Comparison of ENCODE assay signal across 12 cellular contexts in the genomic region with DNA sequence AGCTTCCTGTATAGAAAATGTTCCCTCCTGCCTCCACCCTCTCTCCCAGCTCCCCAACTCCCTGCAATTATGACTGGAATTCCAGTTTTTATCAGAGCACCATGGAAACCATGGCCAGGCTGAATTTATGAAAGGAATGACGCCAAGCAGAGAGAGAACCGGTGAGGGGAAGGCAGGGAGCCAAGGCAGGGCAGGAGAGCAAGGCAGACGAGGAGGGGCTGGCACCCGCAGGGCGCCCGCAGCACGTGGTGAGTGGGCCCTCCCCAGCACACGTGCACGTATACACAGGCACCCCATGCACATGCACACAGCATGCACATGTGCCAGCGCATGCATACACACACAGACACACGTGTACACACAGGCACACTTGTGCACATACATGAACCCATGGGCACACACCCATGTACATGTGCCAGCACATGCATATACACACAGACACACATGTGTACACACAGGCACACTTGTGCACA. TPM values are rescaled to one million over a fixed set of nuclear protein-coding genes. Genes with fewer than 3 reads are reported as not detected.
DNase-seq lines count a peak whose midpoint lies in the region; ATAC-seq, FAIRE-seq and TF ChIP-seq lines count a peak whose summit lies in the region.
"Had no signal": no experiment of that assay in that cellular context is flagged by ENCODE, and none has a peak within 500 bp of the region (broad histone marks: within the 10 kb centered on the region; RNA-seq: fewer than 3 reads in every experiment).

No MANE protein-coding gene starts in this region.

- no peaks in the 10 kb centered on the region; the same call in 1 of the 2 replicates for H3K9me3 ChIP-seq in AG04450 (ENCODE audit: control insufficient read depth, insufficient read depth, low read length)

- H3K27ac Mint-ChIP-seq in chondrocyte (ENCODE audit: unreplicated experiment) = no peak overlapping the region
- peak overlapping the region; percentile 99 for H3K27ac Mint-ChIP-seq in mesothelial cell of epicardium
- H3K27ac Mint-ChIP-seq in activated T-helper 2 cell treated with anti-CD3 and anti-CD28 coated beads, Interferon-gamma antibody, Interleukin-2, Interleukin-4, amounts not matched to agents 10 μg/mL and 5 μg/mL and 100 μg/mL, durations not matched to agents 14 hours and 24 hours and 36 hours = no peak overlapping the region
- H3K27ac Mint-ChIP-seq: T-cell had no signal

- no peak for ATAC-seq in HG03432 (IDR thresholded peaks at IDR 0.05; ENCODE audit: unreplicated experiment)
- ATAC-seq: T-cell had no signal

- no peak overlapping the region for H3K27ac ChIP-seq in AG04450 (ENCODE audit: low read depth, low read length)
- H3K27ac ChIP-seq: skin epidermis had no signal

- peaks cover 36% of the 10 kb centered on the region for H3K27me3 ChIP-seq in AG04450 (ENCODE audit: control insufficient read depth, insufficient read depth, low read length)

- intact Hi-C loops in activated T-helper 2 cell treated with anti-CD3 and anti-CD28 coated beads, Interferon-gamma antibody, Interleukin-2, Interleukin-4, amounts not matched to agents 10 μg/mL and 5 μg/mL and 100 μg/mL, durations not matched to agents 14 hours and 24 hours and 36 hours (cut with micrococcal nuclease) = no loop called here

- DNase-seq in AG04450 (ENCODE audit: low read depth, low spot score) (peak; percentile 3), HTR-8/SVneo (ENCODE audit: insufficient read length, low spot score) (peak; percentile 87), chondrocyte (ENCODE audit: low spot score) (peak; percentile 75), mesothelial cell of epicardium (ENCODE audit: low spot score in 2 of 2, unreplicated experiment in 2 of 2) (peak; percentile 54 to 75), H4 (ENCODE audit: low spot score) (no peak), UCSD-AML1 (lab: John Stamatoyannopoulos, UW; ENCODE audit: unreplicated experiment) (no peak)
- no peak for DNase-seq in activated T-helper 2 cell treated with anti-CD3 and anti-CD28 coated beads, Interferon-gamma antibody, Interleukin-2, Interleukin-4, amounts not matched to agents 10 μg/mL and 5 μg/mL and 100 μg/mL, durations not matched to agents 14 hours and 24 hours and 36 hours (ENCODE audit: low spot score)
- DNase-seq: T-cell had no signal

- no peak overlapping the region for H3K4me3 Mint-ChIP-seq in chondrocyte (ENCODE audit: unreplicated experiment)
- H3K4me3 Mint-ChIP-seq in mesothelial cell of epicardium = no peak overlapping the region
- no peak overlapping the region for H3K4me3 Mint-ChIP-seq in activated T-helper 2 cell treated with anti-CD3 and anti-CD28 coated beads, Interferon-gamma antibody, Interleukin-2, Interleukin-4, amounts not matched to agents 10 μg/mL and 5 μg/mL and 100 μg/mL, durations not matched to agents 14 hours and 24 hours and 36 hours (ENCODE audit: low read depth)
- H3K4me3 Mint-ChIP-seq: CD14-positive monocyte, T-cell had no signal

- FAIRE-seq in HTR-8/SVneo (lab: Jason Lieb, UNC) = peak; percentile 100
- FAIRE-seq: frontal cortex had no signal

- POLR2A ChIA-PET in AG04450 (lab: Yijun Ruan, JAX) = no interaction called here

- TF ChIP-seq CTCF in AG04450 (IDR thresholded peaks at IDR 0.05; ENCODE audit: low read depth, low read length) = no peak
- TF ChIP-seq CTCF in chondrocyte (IDR thresholded peaks at IDR 0.05) = no peak
- TF ChIP-seq CTCF in mesothelial cell of epicardium (IDR thresholded peaks at IDR 0.05; ENCODE audit: unreplicated experiment) = no peak

- no peaks in the 10 kb centered on the region for H3K9me3 Mint-ChIP-seq in chondrocyte (ENCODE audit: low read depth)
- H3K9me3 Mint-ChIP-seq in mesothelial cell of epicardium = no peaks in the 10 kb centered on the region
- H3K9me3 Mint-ChIP-seq in activated T-helper 2 cell treated with anti-CD3 and anti-CD28 coated beads, Interferon-gamma antibody, Interleukin-2, Interleukin-4, amounts not matched to agents 10 μg/mL and 5 μg/mL and 100 μg/mL, durations not matched to agents 14 hours and 24 hours and 36 hours = no peaks in the 10 kb centered on the region
- H3K9me3 Mint-ChIP-seq: T-cell had no signal

- H3K36me3 Mint-ChIP-seq in chondrocyte (ENCODE audit: low read depth) (no peaks in the 10 kb centered on the region), mesothelial cell of epicardium (no peaks in the 10 kb centered on the region)
- H3K36me3 Mint-ChIP-seq in activated T-helper 2 cell treated with anti-CD3 and anti-CD28 coated beads, Interferon-gamma antibody, Interleukin-2, Interleukin-4, amounts not matched to agents 10 μg/mL and 5 μg/mL and 100 μg/mL, durations not matched to agents 14 hours and 24 hours and 36 hours (ENCODE audit: low read depth) = no peaks in the 10 kb centered on the region
- H3K36me3 Mint-ChIP-seq: CD14-positive monocyte, T-cell had no signal

- peaks cover 18% of the 10 kb centered on the region for H3K4me1 Mint-ChIP-seq in chondrocyte (ENCODE audit: low read depth)
- H3K4me1 Mint-ChIP-seq in mesothelial cell of epicardium = peaks cover 64% of the 10 kb centered on the region
- peaks cover 3% of the 10 kb centered on the region for H3K4me1 Mint-ChIP-seq in activated T-helper 2 cell treated with anti-CD3 and anti-CD28 coated beads, Interferon-gamma antibody, Interleukin-2, Interleukin-4, amounts not matched to agents 10 μg/mL and 5 μg/mL and 100 μg/mL, durations not matched to agents 14 hours and 24 hours and 36 hours (ENCODE audit: low read depth)

- H3K27me3 Mint-ChIP-seq in chondrocyte (ENCODE audit: low read depth) = peaks cover 19% of the 10 kb centered on the region
- no peaks in the 10 kb centered on the region for H3K27me3 Mint-ChIP-seq in mesothelial cell of epicardium (ENCODE audit: low read depth)
- peaks cover 2% of the 10 kb centered on the region for H3K27me3 Mint-ChIP-seq in activated T-helper 2 cell treated with anti-CD3 and anti-CD28 coated beads, Interferon-gamma antibody, Interleukin-2, Interleukin-4, amounts not matched to agents 10 μg/mL and 5 μg/mL and 100 μg/mL, durations not matched to agents 14 hours and 24 hours and 36 hours (ENCODE audit: low read depth)
- H3K27me3 Mint-ChIP-seq: T-cell had no signal

- CTCF ChIA-PET in AG04450 (lab: Charles Lee) = no interaction called here

- no peak overlapping the region for H3K4me3 ChIP-seq in AG04450 (ENCODE audit: low read depth, low read length)
- H3K4me3 ChIP-seq: skin epidermis had no signal

RNA-seq across cellular contexts. Expression of gene MRGBP, which starts 27.4 kb away (rescaled TPM):
- polyA plus RNA-seq in AG04450 (2011; rRNA removed) = 13.4 and 14.4 TPM in 2 replicates
- polyA minus RNA-seq in AG04450 (2011; rRNA and poly(A)+ RNA removed) = 12.5 and 14.0 TPM in 2 replicates
- total RNA-seq in chondrocyte (9.5 to 10.4 TPM (median 10.3 TPM) in 3 replicates), mesothelial cell of epicardium (18.4 to 20.8 TPM (median 20.4 TPM) in 3 replicates)
- total RNA-seq in H4 (2014; rRNA removed; shearing (Covaris generic)) = 33.9 and 34.2 TPM in 2 replicates
- total RNA-seq in activated T-helper 2 cell treated with anti-CD3 and anti-CD28 coated beads, Interferon-gamma antibody, Interleukin-2, Interleukin-4, amounts not matched to agents 10 μg/mL and 5 μg/mL and 100 μg/mL, durations not matched to agents 14 hours and 24 hours and 36 hours = 17.9 and 18.2 TPM in 2 replicates

RNA-seq across cellular contexts. Expression of gene OGFR, which starts 35.8 kb away (rescaled TPM):
- 19.7 and 21.7 TPM in 2 replicates for polyA plus RNA-seq in AG04450 (2011; rRNA removed)
- 22.0 and 32.6 TPM in 2 replicates for polyA minus RNA-seq in AG04450 (2011; rRNA and poly(A)+ RNA removed)
- total RNA-seq in chondrocyte (31.5 to 32.2 TPM (median 31.8 TPM) in 3 replicates), mesothelial cell of epicardium (56.2 to 58.4 TPM (median 56.5 TPM) in 3 replicates)
- 30.9 and 43.8 TPM in 2 replicates for total RNA-seq in H4 (2014; rRNA removed; shearing (Covaris generic))
- 54.3 and 55.7 TPM in 2 replicates for total RNA-seq in activated T-helper 2 cell treated with anti-CD3 and anti-CD28 coated beads, Interferon-gamma antibody, Interleukin-2, Interleukin-4, amounts not matched to agents 10 μg/mL and 5 μg/mL and 100 μg/mL, durations not matched to agents 14 hours and 24 hours and 36 hours

RNA-seq across cellular contexts. Expression of gene COL9A3, which starts 48.0 kb away (rescaled TPM):
- polyA plus RNA-seq in AG04450 (2011; rRNA removed) = 0.69 and 0.98 TPM in 2 replicates
- 0.23 and 0.39 TPM in 2 replicates for polyA minus RNA-seq in AG04450 (2011; rRNA and poly(A)+ RNA removed)
- total RNA-seq in chondrocyte (8.6 to 11.3 TPM (median 8.9 TPM) in 3 replicates), mesothelial cell of epicardium (573 to 576 TPM (median 576 TPM) in 3 replicates)
- total RNA-seq in H4 (2014; rRNA removed; shearing (Covaris generic)) = not detected in 2 replicates
- 0.27 and 0.32 TPM in 2 replicates for total RNA-seq in activated T-helper 2 cell treated with anti-CD3 and anti-CD28 coated beads, Interferon-gamma antibody, Interleukin-2, Interleukin-4, amounts not matched to agents 10 μg/mL and 5 μg/mL and 100 μg/mL, durations not matched to agents 14 hours and 24 hours and 36 hours

Comparison
In these comparisons a context has a peak if more than half of its experiments do, and no peak if none do; other contexts are left out.
1. DNase-seq: peak in AG04450 (single experiment), HTR-8/SVneo (single experiment), chondrocyte (single experiment) and mesothelial cell of epicardium (2 of 2); none in H4 (single experiment), UCSD-AML1 (single experiment) and activated T-helper 2 cell treated with anti-CD3 and anti-CD28 coated beads, Interferon-gamma antibody, Interleukin-2, Interleukin-4, amounts not matched to agents 10 μg/mL and 5 μg/mL and 100 μg/mL, durations not matched to agents 14 hours and 24 hours and 36 hours (single experiment).
2. RNA of gene COL9A3, which starts 48.0 kb away (total RNA-seq): 573 to 576 TPM in mesothelial cell of epicardium; 8.6 to 11.3 TPM in chondrocyte, 0.27 to 0.32 TPM in activated T-helper 2 cell treated with anti-CD3 and anti-CD28 coated beads, Interferon-gamma antibody, Interleukin-2, Interleukin-4, amounts not matched to agents 10 μg/mL and 5 μg/mL and 100 μg/mL, durations not matched to agents 14 hours and 24 hours and 36 hours and not detected in H4; every median in the first group is over 10 times any median in the second.